Comparison of ENCODE assay signal across 31 cellular contexts in genomic region chr2:26506279-26506678, GRCh38. TPM values are rescaled to one million over a fixed set of nuclear protein-coding genes. Genes with fewer than 3 reads are reported as not detected.
"Had no signal": no experiment of that assay in that cellular context is flagged by ENCODE, and none has a peak within 500 bp of the region (broad histone marks: within the 10 kb centered on the region; RNA-seq: fewer than 3 reads in every experiment).

No MANE protein-coding gene starts in this region.

- H3K27ac ChIP-seq: ascending aorta, breast epithelium, cardiac muscle cell, colonic mucosa, esophagus muscularis mucosa, foreskin keratinocyte, gastrocnemius medialis, heart left ventricle, VCaP had no signal

- H3K27me3 ChIP-seq: ascending aorta, breast epithelium, colonic mucosa, gastrocnemius medialis had no signal

- ATAC-seq: activated naive CD4-positive, alpha-beta T cell treated with anti-CD3 and anti-CD28 coated beads, Interleukin-2, amount 50 U/mL, for 72 hours; activated T-cell treated with anti-CD3 and anti-CD28 coated beads, Interleukin-2, amount 50 U/mL, for 72 hours; foreskin keratinocyte; gastrocnemius medialis; heart left ventricle; WTC11 had no signal

- H3K36me3 ChIP-seq: ascending aorta, breast epithelium, cardiac muscle cell, colonic mucosa, esophagus muscularis mucosa, gastrocnemius medialis, heart left ventricle had no signal

- DNase-seq: activated CD4-positive, alpha-beta memory T cell treated with anti-CD3 and anti-CD28 coated beads, Interleukin-2, amount 10 ng/mL, durations not matched to agents 7 days and 5 days; activated CD4-positive, alpha-beta T cell treated with anti-CD3 and anti-CD28 coated beads for 1 hour; activated CD4-positive, alpha-beta T cell treated with anti-CD3 and anti-CD28 coated beads for 4 hours; activated CD4-positive, alpha-beta T cell treated with anti-CD3 and anti-CD28 coated beads, Interleukin-2, amount 10 ng/mL, durations not matched to agents 7 days and 5 days; activated CD4-positive, alpha-beta T cell treated with anti-CD3 and anti-CD28 coated beads, Interleukin-2, amount 50 U/mL, for 4 hours; activated CD8-positive, alpha-beta memory T cell treated with anti-CD3 and anti-CD28 coated beads, Interleukin-2, amount 50 U/mL, for 48 hours; activated gamma-delta T cell; activated naive CD4-positive, alpha-beta T cell; activated naive CD4-positive, alpha-beta T cell treated with anti-CD3 and anti-CD28 coated beads, Interleukin-2, amount 10 ng/mL, durations not matched to agents 7 days and 5 days; activated naive CD8-positive, alpha-beta T cell treated with anti-CD3 and anti-CD28 coated beads, Interleukin-2, amount 10 ng/mL, durations not matched to agents 7 days and 5 days; activated T-cell treated with anti-CD3 and anti-CD28 coated beads for 4 hours; activated T-cell treated with anti-CD3 and anti-CD28 coated beads, Interleukin-2, amount 50 U/mL, for 24 hours; activated T-cell treated with anti-CD3 and anti-CD28 coated beads, Interleukin-2, amount 50 U/mL, for 72 hours; central memory CD4-positive, alpha-beta T cell; cerebellar nuclear complex; colonic mucosa; effector memory CD4-positive, alpha-beta T cell; endodermal cell; erythroblast; foreskin keratinocyte; gastrocnemius medialis; glutamatergic neuron; T-helper 2 cell had no signal

- H3K4me3 ChIP-seq: ascending aorta, breast epithelium, cardiac muscle cell, colonic mucosa, esophagus muscularis mucosa, gastrocnemius medialis, heart left ventricle had no signal

- H3K9me3 ChIP-seq: ascending aorta, breast epithelium, colonic mucosa, esophagus muscularis mucosa, gastrocnemius medialis, heart left ventricle had no signal

- H3K4me1 ChIP-seq: ascending aorta, breast epithelium, foreskin keratinocyte had no signal

RNA-seq across cellular contexts. Expression of gene OTOF, which starts 28.4 kb away (rescaled TPM):
- total RNA-seq: ascending aorta, cardiac muscle cell, colonic mucosa, foreskin keratinocyte had no signal
- polyA plus RNA-seq: cardiac muscle cell, foreskin keratinocyte had no signal
